Comparison of ENCODE assay signal across 8 cellular contexts in genomic region chr16:74298104-74298503, GRCh38. TPM values are rescaled to one million over a fixed set of nuclear protein-coding genes. Genes with fewer than 3 reads are reported as not detected.
DNase-seq lines count a peak whose midpoint lies in the region; ATAC-seq, FAIRE-seq and TF ChIP-seq lines count a peak whose summit lies in the region.

No MANE protein-coding gene starts in this region.

- peaks cover 31% of the 10 kb centered on the region for H3K36me3 Mint-ChIP-seq in T-cell

- CTCF ChIA-PET in T-cell (lab: Charles Lee), result interaction anchor here in 1 of 2 donors (0.5 kb wide), 1 partner anchor 11 kb away, joined by 3 read pairs; no protein-coding TSS in a partner anchor

- H3K4me3 ChIP-seq in esophagus squamous epithelium (peak overlapping the region; percentile 55 to 97 (median 86)), skeletal muscle tissue (ENCODE audit: low read length in 3 of 3) (peak overlapping the region; percentile 94 to 100 (median 98))

- intact Hi-C loops in esophagus squamous epithelium (cut with DNase I), result no loop called here

- H3K4me3 Mint-ChIP-seq in T-cell, result peak overlapping the region; percentile 89 to 94 (median 93)

- H3K27ac ChIP-seq in esophagus squamous epithelium (peak overlapping the region in 3 of 4 donors; percentile 88 to 99 (median 95)), skeletal muscle tissue (ENCODE audit: low read depth, low read length) (no peak overlapping the region)

- H3K36me3 ChIP-seq in esophagus squamous epithelium (peaks cover 26 to 48% (median 29%) of the 10 kb centered on the region in 3 donors), skeletal muscle tissue (ENCODE audit: control insufficient read depth in 3 of 3, insufficient read depth in 3 of 3, low read length in 3 of 3) (peaks cover 22 to 44% (median 34%) of the 10 kb centered on the region in 3 donors)

- peaks cover 32 to 43% (median 38%) of the 10 kb centered on the region in 3 donors for H3K4me1 Mint-ChIP-seq in T-cell

- H3K27me3 Mint-ChIP-seq in T-cell, result no peaks in the 10 kb centered on the region

- H3K9ac ChIP-seq in skeletal muscle tissue (ENCODE audit: low read depth in 1 of 3, low read length in 3 of 3), result peak overlapping the region in 2 of 3 donors; percentile 17 to 98

- TF ChIP-seq POLR2A in esophagus squamous epithelium (IDR thresholded peaks at IDR 0.05), result no peak

- H3K9me3 Mint-ChIP-seq in T-cell, result no peaks in the 10 kb centered on the region

- peak overlapping the region; percentile 97 to 98 for H3K27ac Mint-ChIP-seq in T-cell

- POLR2A ChIA-PET in T-cell (lab: Charles Lee), result interaction anchor here (0.5 to 1.8 kb wide), 4 partner anchors 8 to 919 kb away, joined by 4 to 7 read pairs (median 4); no protein-coding TSS in a partner anchor

- TF ChIP-seq CTCF in esophagus squamous epithelium (IDR thresholded peaks at IDR 0.05), result no peak

- H3K4me1 ChIP-seq in esophagus squamous epithelium, result peaks cover 7 to 39% (median 18%) of the 10 kb centered on the region in 3 donors
- H3K4me1 ChIP-seq in skeletal muscle tissue (ENCODE audit: control insufficient read depth in 3 of 3, insufficient read depth in 3 of 3, low read length in 3 of 3), result peaks cover 13 to 34% (median 26%) of the 10 kb centered on the region in 3 donors

- no peak for ATAC-seq in T-cell (replicated peaks in 1 of 4)

- 90 to 95% methylated on average over 2 of the region's 2 CpGs for WGBS in esophagus squamous epithelium, 2 donors

- H3K9me3 ChIP-seq in esophagus squamous epithelium (no peaks in the 10 kb centered on the region), skeletal muscle tissue (ENCODE audit: control insufficient read depth in 3 of 3, low read length in 3 of 3) (no peaks in the 10 kb centered on the region)

- no peaks in the 10 kb centered on the region for H3K27me3 ChIP-seq in esophagus squamous epithelium
- no peaks in the 10 kb centered on the region for H3K27me3 ChIP-seq in skeletal muscle tissue (ENCODE audit: control insufficient read depth in 3 of 3, insufficient read depth in 3 of 3, low read length in 3 of 3)

- no peak for FAIRE-seq in urothelium cell line (lab: Jason Lieb, UNC)

- DNase-seq in DMS53 (lab: John Stamatoyannopoulos, UW) (peak; percentile 8), DMS53 treated with DMSO at 0.1 percent for 48 hours (lab: John Stamatoyannopoulos, UW; ENCODE audit: unreplicated experiment) (no peak), T-cell (no peak), esophagus squamous epithelium (lab: John Stamatoyannopoulos, UW) (no peak), NCI-H446 (lab: John Stamatoyannopoulos, UW) (no peak), urothelium cell line (ENCODE audit: low spot score) (no peak)
- no peak for DNase-seq in effector CD8-positive, alpha-beta T cell (lab: John Stamatoyannopoulos, UW)

RNA-seq across cellular contexts. Expression of gene PSMD7, which starts 1.5 kb away (rescaled TPM):
- 10 to 100 TPM; 57.8 to 79.9 (median 71.2) TPM for total RNA-seq in T-cell
- 100 to 1,000 TPM in 1 of 4 donors, 10 to 100 TPM in 3; 65.5 to 112 (median 84.2) TPM for total RNA-seq in esophagus squamous epithelium
- total RNA-seq in skeletal muscle tissue, result 40.7 TPM
